1 cellular context compared by ENCODE assay signal in the genomic region with DNA sequence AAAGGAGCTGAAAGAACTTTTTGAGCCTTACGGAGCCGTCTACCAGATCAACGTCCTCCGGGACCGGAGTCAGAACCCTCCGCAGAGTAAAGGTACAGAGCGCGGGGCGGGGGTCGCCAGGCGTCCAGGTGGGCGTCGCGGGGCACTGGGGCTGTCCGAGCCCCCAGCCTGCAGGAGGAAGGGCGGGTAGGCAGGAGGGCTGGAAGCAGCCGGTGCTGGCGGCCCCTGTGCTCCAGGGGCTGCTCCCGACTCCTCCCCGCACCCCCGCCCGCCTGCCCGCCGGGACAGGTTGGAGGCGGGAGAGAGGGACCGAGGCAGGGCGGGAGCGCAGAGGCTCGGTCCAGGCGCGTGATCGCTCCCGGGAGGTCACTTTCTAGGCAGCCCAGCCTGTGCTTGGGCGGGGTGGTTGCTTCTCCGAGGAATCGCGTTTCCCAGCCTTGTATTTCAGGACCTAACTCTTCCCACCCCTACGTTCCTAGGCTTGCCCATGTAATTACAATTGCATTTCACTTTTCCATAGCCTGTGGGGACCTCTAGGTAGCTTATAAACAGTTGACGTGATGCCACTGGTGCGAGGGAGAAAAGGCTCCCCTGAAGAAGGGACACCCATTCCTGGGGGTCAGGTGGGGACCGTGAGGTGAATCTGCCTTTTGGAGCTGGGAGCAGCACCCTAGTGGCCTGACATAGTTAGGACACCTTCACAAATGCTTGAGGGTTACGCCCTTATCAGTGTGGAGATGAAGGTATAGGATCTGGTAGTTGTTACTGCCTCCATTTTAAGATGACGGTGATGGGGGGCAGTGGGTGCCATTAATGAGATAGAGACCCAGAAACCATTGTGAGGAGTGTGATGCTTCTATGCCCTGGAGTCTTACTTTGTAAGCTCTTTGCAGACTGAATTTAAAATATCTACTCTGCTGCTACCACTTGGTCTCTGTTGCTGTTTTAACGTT.
A peak's percentile ranks its signal among the peaks of the same experiment; 100 is the strongest.
TF ChIP-seq lines count a peak whose summit lies in the region.

No MANE protein-coding gene starts in this region.

TF ChIP-seq in HEK293, 187 proteins besides CTCF, POLR2A, EP300 and RAD21 (continued from another document):
- TF ChIP-seq, protein P1, sequence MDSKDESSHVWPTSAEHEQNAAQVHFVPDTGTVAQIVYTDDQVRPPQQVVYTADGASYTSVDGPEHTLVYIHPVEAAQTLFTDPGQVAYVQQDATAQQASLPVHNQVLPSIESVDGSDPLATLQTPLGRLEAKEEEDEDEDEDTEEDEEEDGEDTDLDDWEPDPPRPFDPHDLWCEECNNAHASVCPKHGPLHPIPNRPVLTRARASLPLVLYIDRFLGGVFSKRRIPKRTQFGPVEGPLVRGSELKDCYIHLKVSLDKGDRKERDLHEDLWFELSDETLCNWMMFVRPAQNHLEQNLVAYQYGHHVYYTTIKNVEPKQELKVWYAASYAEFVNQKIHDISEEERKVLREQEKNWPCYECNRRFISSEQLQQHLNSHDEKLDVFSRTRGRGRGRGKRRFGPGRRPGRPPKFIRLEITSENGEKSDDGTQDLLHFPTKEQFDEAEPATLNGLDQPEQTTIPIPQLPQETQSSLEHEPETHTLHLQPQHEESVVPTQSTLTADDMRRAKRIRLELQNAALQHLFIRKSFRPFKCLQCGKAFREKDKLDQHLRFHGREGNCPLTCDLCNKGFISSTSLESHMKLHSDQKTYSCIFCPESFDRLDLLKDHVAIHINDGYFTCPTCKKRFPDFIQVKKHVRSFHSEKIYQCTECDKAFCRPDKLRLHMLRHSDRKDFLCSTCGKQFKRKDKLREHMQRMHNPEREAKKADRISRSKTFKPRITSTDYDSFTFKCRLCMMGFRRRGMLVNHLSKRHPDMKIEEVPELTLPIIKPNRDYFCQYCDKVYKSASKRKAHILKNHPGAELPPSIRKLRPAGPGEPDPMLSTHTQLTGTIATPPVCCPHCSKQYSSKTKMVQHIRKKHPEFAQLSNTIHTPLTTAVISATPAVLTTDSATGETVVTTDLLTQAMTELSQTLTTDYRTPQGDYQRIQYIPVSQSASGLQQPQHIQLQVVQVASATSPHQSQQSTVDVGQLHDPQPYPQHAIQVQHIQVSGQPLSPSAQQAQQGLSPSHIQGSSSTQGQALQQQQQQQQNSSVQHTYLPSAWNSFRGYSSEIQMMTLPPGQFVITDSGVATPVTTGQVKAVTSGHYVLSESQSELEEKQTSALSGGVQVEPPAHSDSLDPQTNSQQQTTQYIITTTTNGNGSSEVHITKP (tag by site-specific recombination; IDR thresholded peaks at IDR 0.05) = peak; percentile 94
- TF ChIP-seq RBAK (tag by site-specific recombination; IDR thresholded peaks at IDR 0.05) = no peak
- peak; percentile 36 for TF ChIP-seq ZBTB17 (tag by site-specific recombination; IDR thresholded peaks at IDR 0.05)
- TF ChIP-seq PRDM1 (tag by site-specific recombination; IDR thresholded peaks at IDR 0.05) = peak; percentile 54; the same call in 1 of the 2 replicates
- no peak for TF ChIP-seq FEZF1 (tag by site-specific recombination; IDR thresholded peaks at IDR 0.05)
- no peak for TF ChIP-seq ZNF626 (tag by site-specific recombination; IDR thresholded peaks at IDR 0.05)
- no peak for TF ChIP-seq MZF1 (tag by site-specific recombination; IDR thresholded peaks at IDR 0.05; ENCODE audit: borderline replicate concordance)
- TF ChIP-seq, protein P2, sequence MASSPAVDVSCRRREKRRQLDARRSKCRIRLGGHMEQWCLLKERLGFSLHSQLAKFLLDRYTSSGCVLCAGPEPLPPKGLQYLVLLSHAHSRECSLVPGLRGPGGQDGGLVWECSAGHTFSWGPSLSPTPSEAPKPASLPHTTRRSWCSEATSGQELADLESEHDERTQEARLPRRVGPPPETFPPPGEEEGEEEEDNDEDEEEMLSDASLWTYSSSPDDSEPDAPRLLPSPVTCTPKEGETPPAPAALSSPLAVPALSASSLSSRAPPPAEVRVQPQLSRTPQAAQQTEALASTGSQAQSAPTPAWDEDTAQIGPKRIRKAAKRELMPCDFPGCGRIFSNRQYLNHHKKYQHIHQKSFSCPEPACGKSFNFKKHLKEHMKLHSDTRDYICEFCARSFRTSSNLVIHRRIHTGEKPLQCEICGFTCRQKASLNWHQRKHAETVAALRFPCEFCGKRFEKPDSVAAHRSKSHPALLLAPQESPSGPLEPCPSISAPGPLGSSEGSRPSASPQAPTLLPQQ (tag by site-specific recombination; IDR thresholded peaks at IDR 0.05) = 0 out of 2 replicates have a peak, but pooled peaks have one; percentile 33
- peak; percentile 94 for TF ChIP-seq GLIS1 (tag by site-specific recombination; IDR thresholded peaks at IDR 0.05)
- peak; percentile 70 for TF ChIP-seq IKZF3 (tag by site-specific recombination; IDR thresholded peaks at IDR 0.05)
- TF ChIP-seq, protein P3, sequence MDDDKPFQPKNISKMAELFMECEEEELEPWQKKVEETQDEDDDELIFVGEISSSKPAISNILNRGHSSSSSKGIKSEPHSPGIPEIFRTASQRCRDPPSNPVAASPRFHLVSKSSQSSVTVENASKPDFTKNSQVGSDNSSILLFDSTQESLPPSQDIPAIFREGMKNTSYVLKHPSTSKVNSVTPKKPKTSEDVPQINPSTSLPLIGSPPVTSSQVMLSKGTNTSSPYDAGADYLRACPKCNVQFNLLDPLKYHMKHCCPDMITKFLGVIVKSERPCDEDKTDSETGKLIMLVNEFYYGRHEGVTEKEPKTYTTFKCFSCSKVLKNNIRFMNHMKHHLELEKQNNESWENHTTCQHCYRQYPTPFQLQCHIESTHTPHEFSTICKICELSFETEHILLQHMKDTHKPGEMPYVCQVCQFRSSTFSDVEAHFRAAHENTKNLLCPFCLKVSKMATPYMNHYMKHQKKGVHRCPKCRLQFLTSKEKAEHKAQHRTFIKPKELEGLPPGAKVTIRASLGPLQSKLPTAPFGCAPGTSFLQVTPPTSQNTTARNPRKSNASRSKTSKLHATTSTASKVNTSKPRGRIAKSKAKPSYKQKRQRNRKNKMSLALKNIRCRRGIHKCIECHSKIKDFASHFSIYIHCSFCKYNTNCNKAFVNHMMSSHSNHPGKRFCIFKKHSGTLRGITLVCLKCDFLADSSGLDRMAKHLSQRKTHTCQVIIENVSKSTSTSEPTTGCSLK (tag by site-specific recombination; IDR thresholded peaks at IDR 0.05) = no peak
- peak; percentile 27; the same call in 1 of the 2 replicates for TF ChIP-seq ZBTB7A (tag by site-specific recombination; IDR thresholded peaks at IDR 0.05; ENCODE audit: low read depth)
- 0 out of 2 replicates have a peak, but pooled peaks have one; percentile 8 for TF ChIP-seq ZBTB21 (tag by site-specific recombination; IDR thresholded peaks at IDR 0.05)
- peak; percentile 56; the same call in 1 of the 2 replicates for TF ChIP-seq SP7 (tag by site-specific recombination; IDR thresholded peaks at IDR 0.05)
- TF ChIP-seq, protein P4, sequence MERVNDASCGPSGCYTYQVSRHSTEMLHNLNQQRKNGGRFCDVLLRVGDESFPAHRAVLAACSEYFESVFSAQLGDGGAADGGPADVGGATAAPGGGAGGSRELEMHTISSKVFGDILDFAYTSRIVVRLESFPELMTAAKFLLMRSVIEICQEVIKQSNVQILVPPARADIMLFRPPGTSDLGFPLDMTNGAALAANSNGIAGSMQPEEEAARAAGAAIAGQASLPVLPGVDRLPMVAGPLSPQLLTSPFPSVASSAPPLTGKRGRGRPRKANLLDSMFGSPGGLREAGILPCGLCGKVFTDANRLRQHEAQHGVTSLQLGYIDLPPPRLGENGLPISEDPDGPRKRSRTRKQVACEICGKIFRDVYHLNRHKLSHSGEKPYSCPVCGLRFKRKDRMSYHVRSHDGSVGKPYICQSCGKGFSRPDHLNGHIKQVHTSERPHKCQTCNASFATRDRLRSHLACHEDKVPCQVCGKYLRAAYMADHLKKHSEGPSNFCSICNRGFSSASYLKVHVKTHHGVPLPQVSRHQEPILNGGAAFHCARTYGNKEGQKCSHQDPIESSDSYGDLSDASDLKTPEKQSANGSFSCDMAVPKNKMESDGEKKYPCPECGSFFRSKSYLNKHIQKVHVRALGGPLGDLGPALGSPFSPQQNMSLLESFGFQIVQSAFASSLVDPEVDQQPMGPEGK (tag by site-specific recombination; IDR thresholded peaks at IDR 0.05) = no peak; the same call in 1 of the 2 replicates
- peak; percentile 70 for TF ChIP-seq ZNF335 (tag by site-specific recombination; conservative IDR thresholded peaks at IDR 0.05)
- TF ChIP-seq ZNF350 (tag by site-specific recombination; IDR thresholded peaks at IDR 0.05) = no peak
- TF ChIP-seq ZNF561 (tag by site-specific recombination; IDR thresholded peaks at IDR 0.05; ENCODE audit: borderline replicate concordance) = 0 out of 2 replicates have a peak, but pooled peaks have one; percentile 14
- peak; percentile 91 for TF ChIP-seq ZNF10 (tag by site-specific recombination; IDR thresholded peaks at IDR 0.05)
- 0 out of 2 replicates have a peak, but pooled peaks have one; percentile 21 for TF ChIP-seq ZNF24 (tag by site-specific recombination; IDR thresholded peaks at IDR 0.05)
- TF ChIP-seq ZBTB8A (tag by site-specific recombination; IDR thresholded peaks at IDR 0.05) = peak; percentile 40; the same call in 1 of the 2 replicates
- 0 out of 2 replicates have a peak, but pooled peaks have one; percentile 9 for TF ChIP-seq SCRT2 (tag by site-specific recombination; IDR thresholded peaks at IDR 0.05)
- peak; percentile 71 for TF ChIP-seq SP2 (tag by site-specific recombination; IDR thresholded peaks at IDR 0.05)
- peak; percentile 77 for TF ChIP-seq ZBTB20 (tag by site-specific recombination; IDR thresholded peaks at IDR 0.05)
- TF ChIP-seq ZNF555 (tag by site-specific recombination; conservative IDR thresholded peaks at IDR 0.05) = no peak
- TF ChIP-seq GLIS2 (tag by site-specific recombination; IDR thresholded peaks at IDR 0.05) = peak; percentile 62; the same call in 1 of the 2 replicates
- peak; percentile 45 for TF ChIP-seq ZNF600 (tag by site-specific recombination; IDR thresholded peaks at IDR 0.05)
- TF ChIP-seq ZNF521 (tag by site-specific recombination; IDR thresholded peaks at IDR 0.05) = no peak
- TF ChIP-seq OSR2 (tag by site-specific recombination; IDR thresholded peaks at IDR 0.05) = 0 out of 2 replicates have a peak, but pooled peaks have one; percentile 29
- TF ChIP-seq, protein P5, sequence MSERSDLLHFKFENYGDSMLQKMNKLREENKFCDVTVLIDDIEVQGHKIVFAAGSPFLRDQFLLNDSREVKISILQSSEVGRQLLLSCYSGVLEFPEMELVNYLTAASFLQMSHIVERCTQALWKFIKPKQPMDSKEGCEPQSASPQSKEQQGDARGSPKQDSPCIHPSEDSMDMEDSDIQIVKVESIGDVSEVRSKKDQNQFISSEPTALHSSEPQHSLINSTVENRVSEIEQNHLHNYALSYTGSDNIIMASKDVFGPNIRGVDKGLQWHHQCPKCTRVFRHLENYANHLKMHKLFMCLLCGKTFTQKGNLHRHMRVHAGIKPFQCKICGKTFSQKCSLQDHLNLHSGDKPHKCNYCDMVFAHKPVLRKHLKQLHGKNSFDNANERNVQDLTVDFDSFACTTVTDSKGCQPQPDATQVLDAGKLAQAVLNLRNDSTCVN (tag by site-specific recombination; optimal IDR thresholded peaks at IDR 0.05) = peak; percentile 79
